ENCODE assay signal across 8 cellular contexts in genomic region chr1:11273595-11274234, GRCh38. TPM values are rescaled to one million over a fixed set of nuclear protein-coding genes. Genes with fewer than 3 reads are reported as not detected.
DNase-seq lines count a peak whose midpoint lies in the region; ATAC-seq and TF ChIP-seq lines count a peak whose summit lies in the region.

No MANE protein-coding gene starts in this region.

- ATAC-seq in GM21381 (IDR thresholded peaks at IDR 0.05; ENCODE audit: unreplicated experiment), result peak; percentile 28
- peak; percentile 59 for ATAC-seq in central memory CD8-positive, alpha-beta T cell (replicated peaks; ENCODE audit: extremely low read depth, poor library complexity, severe bottlenecking)
- no peak for ATAC-seq in GM19023 (IDR thresholded peaks at IDR 0.05; ENCODE audit: unreplicated experiment)

- H3K4me1 ChIP-seq in BLaER1 treated with 17β-estradiol and CSF1 and Interleukin-3, amounts not matched to agents 10 nM and 100 nM, result peaks cover 28 to 35% (median 29%) of the 10 kb centered on the region in 10 experiments

- H3K36me3 Mint-ChIP-seq in central memory CD8-positive, alpha-beta T cell (ENCODE audit: insufficient read depth), result peaks cover 22% of the 10 kb centered on the region
- peaks cover 6% of the 10 kb centered on the region for H3K36me3 Mint-ChIP-seq in mesothelial cell of epicardium

- TF ChIP-seq CTCF in mesothelial cell of epicardium (IDR thresholded peaks at IDR 0.05; ENCODE audit: unreplicated experiment) (no peak), GM20000 (IDR thresholded peaks at IDR 0.05; ENCODE audit: extremely low read depth, missing control alignments) (no peak)

- H3K27me3 Mint-ChIP-seq in central memory CD8-positive, alpha-beta T cell, result no peaks in the 10 kb centered on the region
- no peaks in the 10 kb centered on the region for H3K27me3 Mint-ChIP-seq in mesothelial cell of epicardium (ENCODE audit: low read depth)

- peak overlapping the region; percentile 95 to 100 (median 98) for H3K9ac ChIP-seq in BLaER1 treated with 17β-estradiol and CSF1 and Interleukin-3, amounts not matched to agents 10 nM and 100 nM

- H3K27ac ChIP-seq in BLaER1 treated with 17β-estradiol and CSF1 and Interleukin-3, amounts not matched to agents 10 nM and 100 nM, result peak overlapping the region; percentile 94 to 100 (median 99)

- DNase-seq in NCI-H510A (lab: John Stamatoyannopoulos, UW) (peak; percentile 80), mesothelial cell of epicardium (ENCODE audit: low spot score in 2 of 2, unreplicated experiment in 2 of 2) (no peak), SKM-1 (lab: John Stamatoyannopoulos, UW; ENCODE audit: unreplicated experiment) (no peak), GM20000 (ENCODE audit: low spot score) (no peak)
- DNase-seq in central memory CD8-positive, alpha-beta T cell (ENCODE audit: low spot score in 2 of 2), result no peak

- H3K4me1 Mint-ChIP-seq in central memory CD8-positive, alpha-beta T cell, result peaks cover 21% of the 10 kb centered on the region
- H3K4me1 Mint-ChIP-seq in mesothelial cell of epicardium, result peaks cover 17% of the 10 kb centered on the region

- H3K27me3 ChIP-seq in BLaER1 treated with 17β-estradiol and CSF1 and Interleukin-3, amounts not matched to agents 10 nM and 100 nM, result no peaks in the 10 kb centered on the region

- peaks cover 4 to 37% (median 26%) of the 10 kb centered on the region in 11 experiments for H3K36me3 ChIP-seq in BLaER1 treated with 17β-estradiol and CSF1 and Interleukin-3, amounts not matched to agents 10 nM and 100 nM

- peak overlapping the region; percentile 69 to 82 (median 75) for H3K4me3 ChIP-seq in BLaER1 treated with 17β-estradiol and CSF1 and Interleukin-3, amounts not matched to agents 10 nM and 100 nM

- no peaks in the 10 kb centered on the region for H3K9me3 ChIP-seq in BLaER1 treated with 17β-estradiol and CSF1 and Interleukin-3, amounts not matched to agents 10 nM and 100 nM (replicated peaks in 1 of 11)

- peaks cover 0 to 36% (median 0%) of the 10 kb centered on the region in 11 experiments; a peak in 5 of 22 replicates for H4K20me1 ChIP-seq in BLaER1 treated with 17β-estradiol and CSF1 and Interleukin-3, amounts not matched to agents 10 nM and 100 nM

- peak overlapping the region; percentile 90 for H3K27ac Mint-ChIP-seq in central memory CD8-positive, alpha-beta T cell (ENCODE audit: low read depth)
- H3K27ac Mint-ChIP-seq in mesothelial cell of epicardium, result peak overlapping the region; percentile 91

- H3K4me3 Mint-ChIP-seq in central memory CD8-positive, alpha-beta T cell, result peak overlapping the region; percentile 88
- peak overlapping the region; percentile 91 for H3K4me3 Mint-ChIP-seq in mesothelial cell of epicardium

- no peaks in the 10 kb centered on the region for H3K9me3 Mint-ChIP-seq in central memory CD8-positive, alpha-beta T cell
- H3K9me3 Mint-ChIP-seq in mesothelial cell of epicardium, result no peaks in the 10 kb centered on the region

- peak overlapping the region; percentile 76 to 96 (median 92) for H3K4me2 ChIP-seq in BLaER1 treated with 17β-estradiol and CSF1 and Interleukin-3, amounts not matched to agents 10 nM and 100 nM

RNA-seq across cellular contexts. Expression of gene UBIAD1, which starts 0.7 kb away (rescaled TPM):
- total RNA-seq in mesothelial cell of epicardium, result 14.6 to 17.3 TPM (median 16.7 TPM) in 3 replicates

RNA-seq across cellular contexts. Expression of gene MTOR, which starts 11.4 kb away (rescaled TPM):
- 48.4 to 49.8 TPM (median 49.3 TPM) in 3 replicates for total RNA-seq in mesothelial cell of epicardium
